In genomic region chr9:89178162-89179120, GRCh38 we compare ENCODE assay signal across 2 cellular contexts.
TF ChIP-seq lines count a peak whose summit lies in the region.

Gene SHC3 (minus strand): TSS chr9:89178818. CDS start chr9:89178460, 358 bp downstream.

TF ChIP-seq in HCT116, 20 proteins besides CTCF, POLR2A, EP300 and RAD21 (continued from another document):
- TF ChIP-seq REST (IDR thresholded peaks at IDR 0.05; ENCODE audit: low read depth) = no peak
- no peak for TF ChIP-seq FOSL1 (IDR thresholded peaks at IDR 0.05; ENCODE audit: low read depth)
- TF ChIP-seq POLR2AphosphoS5 (IDR thresholded peaks at IDR 0.05; ENCODE audit: low read depth, low read length) = no peak
- no peak for TF ChIP-seq YY1 (IDR thresholded peaks at IDR 0.05; ENCODE audit: extremely low read depth, insufficient replicate concordance, low read depth, low read length)
- no peak for TF ChIP-seq ZFX (IDR thresholded peaks at IDR 0.05)
- no peak for TF ChIP-seq TCF7L2 (IDR thresholded peaks at IDR 0.05; ENCODE audit: borderline replicate concordance, extremely low read depth, insufficient read depth, insufficient read length)
- TF ChIP-seq SRF (IDR thresholded peaks at IDR 0.05; ENCODE audit: low read depth) = no peak
- TF ChIP-seq SIN3A (IDR thresholded peaks at IDR 0.05; ENCODE audit: low read depth) = no peak
- no peak for TF ChIP-seq ELF1 (IDR thresholded peaks at IDR 0.05; ENCODE audit: borderline replicate concordance, low read depth)

TF ChIP-seq in WTC11, 78 proteins besides CTCF, POLR2A, EP300 and RAD21 (continued from another document):
- TF ChIP-seq AFF4 (CRISPR knock-in tag; IDR thresholded peaks at IDR 0.05; ENCODE audit: borderline replicate concordance) (no peak), ZNF532 (CRISPR knock-in tag; IDR thresholded peaks at IDR 0.05; ENCODE audit: borderline replicate concordance) (no peak), ZNF317 (CRISPR knock-in tag; IDR thresholded peaks at IDR 0.05; ENCODE audit: borderline replicate concordance, low read depth) (no peak), ARID4B (CRISPR knock-in tag; IDR thresholded peaks at IDR 0.05; ENCODE audit: borderline replicate concordance) (peak; percentile 53; the same call in 1 of the 2 replicates), SOX15 (CRISPR knock-in tag; IDR thresholded peaks at IDR 0.05) (no peak), MAX (CRISPR knock-in tag; IDR thresholded peaks at IDR 0.05) (0 out of 2 replicates have a peak, but pooled peaks have one; percentile 30), CREB1 (CRISPR knock-in tag; IDR thresholded peaks at IDR 0.05) (no peak), STAT6 (CRISPR knock-in tag; conservative IDR thresholded peaks at IDR 0.05; ENCODE audit: low read depth) (no peak), E2F5 (CRISPR knock-in tag; IDR thresholded peaks at IDR 0.05) (no peak), SMAD3 (CRISPR knock-in tag; IDR thresholded peaks at IDR 0.05; ENCODE audit: borderline replicate concordance) (no peak), KAT7 (CRISPR knock-in tag; IDR thresholded peaks at IDR 0.05; ENCODE audit: borderline replicate concordance) (no peak)
